7 cellular contexts compared by ENCODE assay signal in genomic region chr7:114924066-114924712, GRCh38. TPM values are rescaled to one million over a fixed set of nuclear protein-coding genes. Genes with fewer than 3 reads are reported as not detected.
DNase-seq lines count a peak whose midpoint lies in the region; ATAC-seq and TF ChIP-seq lines count a peak whose summit lies in the region.

No MANE protein-coding gene starts in this region.

- H2AFZ ChIP-seq in smooth muscle cell (ENCODE audit: low read depth): peak overlapping the region; percentile 98

- H3K9ac ChIP-seq in smooth muscle cell (ENCODE audit: low read depth): peak overlapping the region; percentile 22

- no peaks in the 10 kb centered on the region for H3K27me3 Mint-ChIP-seq in dendritic cell treated with granulocyte-macrophage colony-stimulating factor and Interleukin-4, amounts not matched to agents 40 ng/mL and 50 ng/mL, for 4 days

- H3K4me3 Mint-ChIP-seq in dendritic cell treated with granulocyte-macrophage colony-stimulating factor and Interleukin-4, amounts not matched to agents 40 ng/mL and 50 ng/mL, for 4 days: peak overlapping the region; percentile 100

- no peak for DNase-seq in smooth muscle cell (lab: John Stamatoyannopoulos, UW; ENCODE audit: unreplicated experiment)
- DNase-seq in NCI-H2227 (lab: John Stamatoyannopoulos, UW; ENCODE audit: unreplicated experiment): no peak
- no peak for DNase-seq in GDM1 (lab: John Stamatoyannopoulos, UW)
- no peak for DNase-seq in 8988T

- H3K4me1 ChIP-seq in smooth muscle cell (ENCODE audit: low read depth): peaks cover 10% of the 10 kb centered on the region

- H3K27me3 ChIP-seq in smooth muscle cell (ENCODE audit: low read depth): no peaks in the 10 kb centered on the region

- H3K79me2 ChIP-seq in smooth muscle cell (ENCODE audit: low read depth): peaks cover 57% of the 10 kb centered on the region

- H3F3A ChIP-seq in smooth muscle cell (ENCODE audit: low read depth): no peaks in the 10 kb centered on the region

- H3K36me3 Mint-ChIP-seq in dendritic cell treated with granulocyte-macrophage colony-stimulating factor and Interleukin-4, amounts not matched to agents 40 ng/mL and 50 ng/mL, for 4 days (ENCODE audit: low read depth): peaks cover 14% of the 10 kb centered on the region

- no peaks in the 10 kb centered on the region for H3K9me3 ChIP-seq in smooth muscle cell (replicated peaks; ENCODE audit: low read depth)

- peak overlapping the region; percentile 82 for H3K27ac ChIP-seq in smooth muscle cell (ENCODE audit: low read depth)

- H3K4me2 ChIP-seq in smooth muscle cell: peak overlapping the region; percentile 85

- intact Hi-C loops in dendritic cell treated with granulocyte-macrophage colony-stimulating factor and Interleukin-4, amounts not matched to agents 40 ng/mL and 50 ng/mL, for 4 days (cut with micrococcal nuclease): loop anchor here (5.0 kb wide), 1 partner anchor 33 kb away; no protein-coding TSS in a partner anchor

- no peak for TF ChIP-seq CTCF in smooth muscle cell (IDR thresholded peaks at IDR 0.05; ENCODE audit: borderline replicate concordance, insufficient read depth, poor library complexity, severe bottlenecking)

- 59% methylated on average over 4 of the region's 4 CpGs for WGBS in smooth muscle cell (ENCODE audit: low lambda C conversion rate)

- ATAC-seq in GM18520 (IDR thresholded peaks at IDR 0.05; ENCODE audit: unreplicated experiment) (peak; percentile 20), HG03439 (IDR thresholded peaks at IDR 0.05; ENCODE audit: unreplicated experiment) (peak; percentile 29)

- peaks cover 11% of the 10 kb centered on the region for H3K4me1 Mint-ChIP-seq in dendritic cell treated with granulocyte-macrophage colony-stimulating factor and Interleukin-4, amounts not matched to agents 40 ng/mL and 50 ng/mL, for 4 days (ENCODE audit: low read depth)

- H3K4me3 ChIP-seq in smooth muscle cell: peak overlapping the region; percentile 90

- no peaks in the 10 kb centered on the region for H4K20me1 ChIP-seq in smooth muscle cell (ENCODE audit: low read depth)

- H3K27ac Mint-ChIP-seq in dendritic cell treated with granulocyte-macrophage colony-stimulating factor and Interleukin-4, amounts not matched to agents 40 ng/mL and 50 ng/mL, for 4 days: peak overlapping the region; percentile 99

- H3K9me3 Mint-ChIP-seq in dendritic cell treated with granulocyte-macrophage colony-stimulating factor and Interleukin-4, amounts not matched to agents 40 ng/mL and 50 ng/mL, for 4 days: no peaks in the 10 kb centered on the region

- no peaks in the 10 kb centered on the region for H3K36me3 ChIP-seq in smooth muscle cell (ENCODE audit: low read depth)

RNA-seq across cellular contexts. Expression of gene MDFIC, which starts 2.3 kb away (rescaled TPM):
- 36.9 and 37.0 TPM in 2 replicates for total RNA-seq in smooth muscle cell
- 17.5 and 18.4 TPM in 2 replicates for polyA plus RNA-seq in smooth muscle cell
